2 cellular contexts compared by ENCODE assay signal in the genomic region with DNA sequence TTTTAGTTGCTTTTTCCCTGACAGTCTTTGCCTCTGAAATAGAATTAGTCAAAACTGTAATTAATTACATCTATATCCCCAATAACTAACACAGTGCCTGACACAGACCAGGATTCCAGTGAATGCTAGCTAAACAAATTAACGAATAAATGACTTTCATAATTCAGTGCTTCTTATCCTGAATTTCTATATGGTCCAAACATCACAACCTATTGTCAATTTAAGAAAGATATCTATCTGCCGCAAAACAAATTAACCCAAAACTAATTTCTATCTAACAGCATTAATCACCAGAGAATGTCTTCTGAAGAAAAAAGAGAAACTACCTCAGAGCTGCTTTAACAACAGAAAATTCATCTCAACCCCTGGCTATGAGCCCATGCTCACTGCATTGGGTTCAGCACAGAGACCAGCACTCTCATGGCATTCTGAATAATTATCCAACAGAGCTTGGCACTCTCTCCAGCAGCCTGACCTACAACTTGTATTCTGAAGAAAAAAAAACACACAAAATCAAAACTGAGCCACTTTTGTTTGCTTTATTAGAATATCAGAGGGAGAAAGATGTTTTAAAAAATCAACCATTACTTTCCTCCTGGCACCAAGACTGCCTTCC.
TF ChIP-seq lines count a peak whose summit lies in the region.

No MANE protein-coding gene starts in this region.

TF ChIP-seq in SK-N-SH treated with all-trans-retinoic acid at 6 μM for 48 hours, 23 proteins besides CTCF, POLR2A, EP300 and RAD21 (continued from another document):
- TF ChIP-seq, protein P1, sequence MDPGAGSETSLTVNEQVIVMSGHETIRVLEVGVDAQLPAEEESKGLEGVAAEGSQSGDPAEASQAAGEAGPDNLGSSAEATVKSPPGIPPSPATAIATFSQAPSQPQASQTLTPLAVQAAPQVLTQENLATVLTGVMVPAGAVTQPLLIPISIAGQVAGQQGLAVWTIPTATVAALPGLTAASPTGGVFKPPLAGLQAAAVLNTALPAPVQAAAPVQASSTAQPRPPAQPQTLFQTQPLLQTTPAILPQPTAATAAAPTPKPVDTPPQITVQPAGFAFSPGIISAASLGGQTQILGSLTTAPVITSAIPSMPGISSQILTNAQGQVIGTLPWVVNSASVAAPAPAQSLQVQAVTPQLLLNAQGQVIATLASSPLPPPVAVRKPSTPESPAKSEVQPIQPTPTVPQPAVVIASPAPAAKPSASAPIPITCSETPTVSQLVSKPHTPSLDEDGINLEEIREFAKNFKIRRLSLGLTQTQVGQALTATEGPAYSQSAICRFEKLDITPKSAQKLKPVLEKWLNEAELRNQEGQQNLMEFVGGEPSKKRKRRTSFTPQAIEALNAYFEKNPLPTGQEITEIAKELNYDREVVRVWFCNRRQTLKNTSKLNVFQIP (CRISPR knock-in tag; IDR thresholded peaks at IDR 0.05; ENCODE audit: borderline replicate concordance, low read depth): peak; percentile 71; the same call in 1 of the 2 replicates

TF ChIP-seq in SK-N-SH, 30 proteins besides CTCF, POLR2A, EP300 and RAD21 (continued from another document):
- TF ChIP-seq TEAD4 (IDR thresholded peaks at IDR 0.05; ENCODE audit: borderline replicate concordance, insufficient read depth): no peak
TF ChIP-seq in SK-N-SH: peak in this region for 0.
